In the genomic region with DNA sequence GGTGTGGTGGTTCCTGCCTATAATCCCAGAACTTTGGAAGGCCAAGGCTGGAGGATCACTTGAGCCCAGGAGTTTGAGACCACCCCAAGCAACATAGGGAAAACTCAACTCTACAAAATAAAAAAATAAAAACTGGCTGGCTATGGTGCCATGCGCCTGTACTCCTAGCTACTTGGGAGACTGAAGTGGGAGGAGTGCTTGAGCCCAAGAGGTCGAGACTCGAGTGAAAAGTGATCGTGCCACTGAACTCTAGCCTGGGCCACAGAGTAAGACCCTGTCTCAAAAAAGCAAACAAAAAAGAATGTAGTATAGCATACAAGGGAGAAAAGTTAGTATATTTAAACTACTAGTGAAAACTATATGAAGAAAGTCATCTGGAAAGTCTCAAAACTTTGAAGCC, we compare ENCODE assay signal across 16 cellular contexts.
"Had no signal": no experiment of that assay in that cellular context is flagged by ENCODE, and none has a peak within 500 bp of the region (broad histone marks: within the 10 kb centered on the region; RNA-seq: fewer than 3 reads in every experiment).

No MANE protein-coding gene starts in this region.

- H3K27ac Mint-ChIP-seq: activated CD4-positive, alpha-beta memory T cell treated with anti-CD3 and anti-CD28 coated beads for 36 hours; activated naive CD8-positive, alpha-beta T cell treated with anti-CD3 and anti-CD28 coated beads, Interleukin-2, amount 10 ng/mL, durations not matched to agents 7 days and 5 days; activated T-helper 17 cell treated with anti-CD3 and anti-CD28 coated beads, Interleukin-2, amount 50 U/mL, for 72 hours; stimulated activated naive CD8-positive, alpha-beta T cell treated with anti-CD3 and anti-CD28 coated beads, Interleukin-15, amount 100 ng/mL, for 72 hours; T-helper 2 cell treated with Interferon-gamma antibody and Interleukin-4, amounts not matched to agents 5 μg/mL and 100 μg/mL, for 36 hours had no signal

- DNase-seq: activated CD4-positive, alpha-beta memory T cell treated with anti-CD3 and anti-CD28 coated beads for 36 hours; activated CD4-positive, alpha-beta T cell treated with anti-CD3 and anti-CD28 coated beads for 1 hour; activated CD8-positive, alpha-beta memory T cell treated with anti-CD3 and anti-CD28 coated beads, Interleukin-2, amount 50 U/mL, for 4 hours; activated naive CD8-positive, alpha-beta T cell treated with anti-CD3 and anti-CD28 coated beads, Interleukin-2, amount 10 ng/mL, durations not matched to agents 7 days and 5 days; aorta; esophagus squamous epithelium; foreskin fibroblast; immature natural killer cell; stimulated activated CD4-positive, alpha-beta T cell treated with anti-CD3 and anti-CD28 coated beads, Interleukin-4, amount 100 ng/mL, for 1 hour; stimulated activated CD8-positive, alpha-beta memory T cell treated with anti-CD3 and anti-CD28 coated beads, Interleukin-4, amount 100 ng/mL, for 48 hours; stimulated activated naive CD8-positive, alpha-beta T cell treated with anti-CD3 and anti-CD28 coated beads, Interleukin-15, amount 100 ng/mL, for 72 hours; testis had no signal

- H3K9me3 ChIP-seq: breast epithelium, esophagus squamous epithelium, testis had no signal

- H3K9me3 Mint-ChIP-seq: activated CD4-positive, alpha-beta memory T cell treated with anti-CD3 and anti-CD28 coated beads for 36 hours; activated naive CD8-positive, alpha-beta T cell treated with anti-CD3 and anti-CD28 coated beads, Interleukin-2, amount 10 ng/mL, durations not matched to agents 7 days and 5 days; activated T-helper 17 cell treated with anti-CD3 and anti-CD28 coated beads, Interleukin-2, amount 50 U/mL, for 72 hours; immature natural killer cell; neural crest cell; stimulated activated naive CD8-positive, alpha-beta T cell treated with anti-CD3 and anti-CD28 coated beads, Interleukin-15, amount 100 ng/mL, for 72 hours; T-helper 2 cell treated with Interferon-gamma antibody and Interleukin-4, amounts not matched to agents 5 μg/mL and 100 μg/mL, for 36 hours had no signal

- ATAC-seq: activated T-helper 17 cell treated with anti-CD3 and anti-CD28 coated beads, Interleukin-2, amount 50 U/mL, for 72 hours; stimulated activated naive CD8-positive, alpha-beta T cell treated with anti-CD3 and anti-CD28 coated beads, Interleukin-15, amount 100 ng/mL, for 72 hours had no signal

- H3K36me3 Mint-ChIP-seq: immature natural killer cell had no signal

- H3K36me3 ChIP-seq: breast epithelium had no signal

- H3K4me1 ChIP-seq: breast epithelium, testis had no signal

- H3K4me3 Mint-ChIP-seq: activated CD4-positive, alpha-beta memory T cell treated with anti-CD3 and anti-CD28 coated beads for 36 hours; activated naive CD8-positive, alpha-beta T cell treated with anti-CD3 and anti-CD28 coated beads, Interleukin-2, amount 10 ng/mL, durations not matched to agents 7 days and 5 days; activated T-helper 17 cell treated with anti-CD3 and anti-CD28 coated beads, Interleukin-2, amount 50 U/mL, for 72 hours; immature natural killer cell; neural crest cell; stimulated activated naive CD8-positive, alpha-beta T cell treated with anti-CD3 and anti-CD28 coated beads, Interleukin-15, amount 100 ng/mL, for 72 hours; T-helper 2 cell treated with Interferon-gamma antibody and Interleukin-4, amounts not matched to agents 5 μg/mL and 100 μg/mL, for 36 hours had no signal

- H3K27me3 Mint-ChIP-seq: activated CD4-positive, alpha-beta memory T cell treated with anti-CD3 and anti-CD28 coated beads for 36 hours; activated naive CD8-positive, alpha-beta T cell treated with anti-CD3 and anti-CD28 coated beads, Interleukin-2, amount 10 ng/mL, durations not matched to agents 7 days and 5 days; activated T-helper 17 cell treated with anti-CD3 and anti-CD28 coated beads, Interleukin-2, amount 50 U/mL, for 72 hours; stimulated activated naive CD8-positive, alpha-beta T cell treated with anti-CD3 and anti-CD28 coated beads, Interleukin-15, amount 100 ng/mL, for 72 hours had no signal

- H3K27ac ChIP-seq: breast epithelium, esophagus squamous epithelium, testis had no signal

- H3K27me3 ChIP-seq: breast epithelium, esophagus squamous epithelium, testis had no signal

- H3K4me3 ChIP-seq: breast epithelium, esophagus squamous epithelium, testis had no signal
